Comparison of ENCODE assay signal across 8 cellular contexts in the genomic region with DNA sequence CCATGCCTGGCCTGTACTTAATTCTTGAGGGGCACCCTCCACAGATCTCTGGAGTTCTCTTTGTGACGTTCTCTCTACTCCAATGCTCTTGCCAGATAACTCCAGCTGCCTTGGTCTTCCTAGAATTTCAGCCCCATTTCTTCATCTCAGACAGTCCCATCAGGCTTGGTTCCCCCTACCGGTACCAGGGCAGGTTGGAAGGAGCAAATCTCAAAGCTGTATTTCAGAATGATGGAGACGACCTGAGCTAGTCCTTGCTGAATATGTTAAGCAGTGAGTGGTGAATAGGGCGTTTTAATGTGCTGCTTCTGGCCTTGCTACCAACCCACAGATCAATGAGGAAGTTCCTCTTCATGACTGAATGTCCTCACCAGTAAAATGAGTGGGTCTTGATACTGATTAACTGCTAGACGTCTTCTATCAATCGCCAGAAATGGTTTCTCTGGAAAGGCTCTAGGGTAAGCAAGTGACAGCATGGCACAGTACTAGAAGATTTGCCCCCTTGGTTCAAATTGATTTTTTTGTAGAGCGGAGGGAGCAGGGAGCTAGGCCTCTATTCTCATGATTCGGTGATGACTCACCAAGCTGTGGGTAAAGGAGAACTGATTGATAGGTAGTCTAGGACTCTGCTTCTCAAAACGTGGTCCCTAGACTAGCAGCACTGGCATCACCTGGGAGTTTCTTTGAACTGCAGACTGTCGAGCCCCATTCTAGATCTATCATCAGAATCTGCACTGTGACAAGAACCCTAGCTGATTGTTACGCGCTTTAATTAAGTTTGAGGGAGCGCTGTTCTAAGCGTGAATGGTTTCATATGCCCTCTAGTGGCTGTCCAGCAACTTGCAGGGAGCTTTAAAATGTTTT.
DNase-seq lines count a peak whose midpoint lies in the region; ATAC-seq and TF ChIP-seq lines count a peak whose summit lies in the region.

No MANE protein-coding gene starts in this region.

- H3K36me3 Mint-ChIP-seq in activated CD4-positive, alpha-beta memory T cell treated with anti-CD3 and anti-CD28 coated beads for 36 hours = no peaks in the 10 kb centered on the region
- peaks cover 0 to 4% (median 0%) of the 10 kb centered on the region in 5 donors for H3K36me3 Mint-ChIP-seq in naive thymus-derived CD4-positive, alpha-beta T cell

- peak overlapping the region; percentile 70 for H3K4me2 ChIP-seq in HCT116 (ENCODE audit: low read length)

- peaks cover 10% of the 10 kb centered on the region for H3K27me3 Mint-ChIP-seq in activated CD4-positive, alpha-beta memory T cell treated with anti-CD3 and anti-CD28 coated beads for 36 hours
- peaks cover 12 to 32% (median 22%) of the 10 kb centered on the region in 5 donors for H3K27me3 Mint-ChIP-seq in naive thymus-derived CD4-positive, alpha-beta T cell

- H2AFZ ChIP-seq in HCT116 (ENCODE audit: low read depth, low read length, poor library complexity, severe bottlenecking) = no peak overlapping the region

- no peaks in the 10 kb centered on the region for H3K79me2 ChIP-seq in HCT116 (ENCODE audit: insufficient read depth, low read length)

- H3K9me3 Mint-ChIP-seq in activated CD4-positive, alpha-beta memory T cell treated with anti-CD3 and anti-CD28 coated beads for 36 hours = no peaks in the 10 kb centered on the region
- peaks cover 0 to 5% (median 0%) of the 10 kb centered on the region in 11 donors for H3K9me3 Mint-ChIP-seq in naive thymus-derived CD4-positive, alpha-beta T cell

- no peaks in the 10 kb centered on the region for H4K20me1 ChIP-seq in HCT116 (ENCODE audit: insufficient read depth)

- RAD21 ChIA-PET in HCT116 (lab: Charles Lee; ENCODE audit: low non-redundant PET in 1 of 2, low total read pairs in 2 of 2, uncharacterized antibody in 2 of 2, unreplicated experiment in 2 of 2) = interaction anchor here (1.0 to 1.9 kb wide), 5 partner anchors 73 to 415 kb away, joined by 3 to 38 read pairs (median 4); no protein-coding TSS in a partner anchor

- H3K4me3 ChIP-seq in HCT116 (replicated peaks in 1 of 2; ENCODE audit: low read depth in 1 of 2, low read length in 2 of 2) = peak overlapping the region in 1 of 2 experiments; percentile 39; a peak in 2 of 4 replicates
- H3K4me3 ChIP-seq in naive thymus-derived CD4-positive, alpha-beta T cell (ENCODE audit: low read length) = no peak overlapping the region

- H3K36me3 ChIP-seq in HCT116 (ENCODE audit: control insufficient read depth in 1 of 2, insufficient read depth in 2 of 2, low read length in 2 of 2) = peaks cover 4 to 17% of the 10 kb centered on the region in 2 experiments; a peak in 2 of 4 replicates
- no peaks in the 10 kb centered on the region for H3K36me3 ChIP-seq in naive thymus-derived CD4-positive, alpha-beta T cell (ENCODE audit: control insufficient read depth in 2 of 3, insufficient read depth in 3 of 3, low read length in 3 of 3)

- H3K9ac ChIP-seq in HCT116 (ENCODE audit: low read length) = 0 out of 2 replicates have a peak overlapping the region, but pooled peaks have one; percentile 13

- TF ChIP-seq POLR2A in HCT116 (IDR thresholded peaks at IDR 0.05; ENCODE audit: borderline replicate concordance, extremely low read depth, insufficient read depth, insufficient read length) = no peak

- peaks cover 4 to 15% of the 10 kb centered on the region in 2 experiments; a peak in 3 of 4 replicates for H3K4me1 ChIP-seq in HCT116 (ENCODE audit: control insufficient read depth in 1 of 2, insufficient read depth in 2 of 2, low read length in 2 of 2)
- H3K4me1 ChIP-seq in naive thymus-derived CD4-positive, alpha-beta T cell (ENCODE audit: control insufficient read depth in 2 of 2, insufficient read depth in 2 of 2, low read length in 2 of 2) = peaks cover 0 to 4% of the 10 kb centered on the region in 2 donors

- H3K27ac ChIP-seq in HCT116 (ENCODE audit: low read depth, low read length) = peak overlapping the region; percentile 6; the same call in 1 of the 2 replicates
- no peak overlapping the region for H3K27ac ChIP-seq in naive thymus-derived CD4-positive, alpha-beta T cell (ENCODE audit: low read depth, low read length)

- H3K9me3 ChIP-seq in HCT116 (ENCODE audit: control insufficient read depth in 1 of 2, insufficient read depth in 1 of 2, low read depth in 1 of 2, low read length in 2 of 2) = no peaks in the 10 kb centered on the region
- no peaks in the 10 kb centered on the region for H3K9me3 ChIP-seq in naive thymus-derived CD4-positive, alpha-beta T cell (ENCODE audit: control insufficient read depth in 2 of 3, low read length in 3 of 3)

- in situ Hi-C loops in G401 (cut with HindIII; ENCODE audit: low sequenced_read_pairs) = no loop called here

- CTCF ChIA-PET in HCT116 (lab: Charles Lee) = interaction anchor here (0.7 to 5.3 kb wide), 32 partner anchors 8 to 424 kb away, joined by 3 to 172 read pairs (median 4); no protein-coding TSS in a partner anchor
- CTCF ChIA-PET in activated CD4-positive, alpha-beta memory T cell treated with anti-CD3 and anti-CD28 coated beads for 36 hours (lab: Charles Lee) = interaction anchor here (0.5 to 4.0 kb wide), 59 partner anchors 9 to 448 kb away, joined by 3 to 124 read pairs (median 4); no protein-coding TSS in a partner anchor
- CTCF ChIA-PET in naive thymus-derived CD4-positive, alpha-beta T cell (lab: Charles Lee) = interaction anchor here (0.5 to 2.6 kb wide), 21 partner anchors 9 to 490 kb away, joined by 3 to 21 read pairs (median 4); partner anchors contain the start of gene CCR4

- no peaks in the 10 kb centered on the region for H3K27me3 ChIP-seq in HCT116 (ENCODE audit: insufficient read depth, low read length)
- H3K27me3 ChIP-seq in naive thymus-derived CD4-positive, alpha-beta T cell (ENCODE audit: control insufficient read depth in 2 of 2, insufficient read depth in 2 of 2, low read length in 2 of 2) = peaks cover 0 to 6% of the 10 kb centered on the region in 2 donors

- intact Hi-C loops in HCT116 (cut with micrococcal nuclease) = loop anchor here (1.0 kb wide), 2 partner anchors 241 to 425 kb away; no protein-coding TSS in a partner anchor
- intact Hi-C loops in activated CD4-positive, alpha-beta memory T cell treated with anti-CD3 and anti-CD28 coated beads for 36 hours (cut with micrococcal nuclease) = loop anchor here (1.0 to 5.0 kb wide), 3 partner anchors 241 to 425 kb away; partner anchors contain the start of gene CLASP2
- intact Hi-C loops in naive thymus-derived CD4-positive, alpha-beta T cell (cut with micrococcal nuclease) = loop anchor here (1.0 to 5.0 kb wide), 7 partner anchors 241 to 862 kb away; partner anchors contain the start of gene CLASP2 (in 1 of the 2)

- no peaks in the 10 kb centered on the region for H3K9me2 ChIP-seq in HCT116 (ENCODE audit: insufficient read depth)

- H3K4me1 Mint-ChIP-seq in activated CD4-positive, alpha-beta memory T cell treated with anti-CD3 and anti-CD28 coated beads for 36 hours (ENCODE audit: low read depth) = peaks cover 7% of the 10 kb centered on the region
- H3K4me1 Mint-ChIP-seq in naive thymus-derived CD4-positive, alpha-beta T cell = peaks cover 2 to 8% (median 6%) of the 10 kb centered on the region in 7 donors

- POLR2A ChIA-PET in HCT116 (lab: Charles Lee) = interaction anchor here (0.7 kb wide), 1 partner anchor 426 kb away, joined by 3 read pairs; the partner anchor contains the start of gene PDCD6IP
- POLR2A ChIA-PET in activated CD4-positive, alpha-beta memory T cell treated with anti-CD3 and anti-CD28 coated beads for 36 hours (lab: Charles Lee) = interaction anchor here (0.6 to 1.0 kb wide), 3 partner anchors 68 to 241 kb away, joined by 3 to 4 read pairs (median 3); no protein-coding TSS in a partner anchor
- POLR2A ChIA-PET in naive thymus-derived CD4-positive, alpha-beta T cell (lab: Charles Lee) = interaction anchor here (0.6 to 1.1 kb wide), 4 partner anchors 23 to 350 kb away, joined by 3 to 5 read pairs (median 4); no protein-coding TSS in a partner anchor

- no peak overlapping the region for H3K27ac Mint-ChIP-seq in activated CD4-positive, alpha-beta memory T cell treated with anti-CD3 and anti-CD28 coated beads for 36 hours
- no peak overlapping the region for H3K27ac Mint-ChIP-seq in naive thymus-derived CD4-positive, alpha-beta T cell

- DNase-seq in G401 (ENCODE audit: low spot score) (peak; percentile 70), HCT116 (ENCODE audit: low read depth, low spot score) (peak; percentile 70), NCI-H69 (lab: John Stamatoyannopoulos, UW) (peak; percentile 39), superior temporal gyrus (ENCODE audit: extremely low spot score) (peak; percentile 93)
- peak; percentile 49 for DNase-seq in activated CD4-positive, alpha-beta memory T cell treated with anti-CD3 and anti-CD28 coated beads for 36 hours
- DNase-seq in naive thymus-derived CD4-positive, alpha-beta T cell = peak in 8 of 9 donors; percentile 14 to 57 (median 38)
- DNase-seq in NK-92 treated with Interleukin-12 subunit alpha and Interleukin-12 subunit beta, amount 100 ng/mL, for 24 hours (lab: John Stamatoyannopoulos, UW) = no peak

- peak; percentile 91 for ATAC-seq in HCT116
- ATAC-seq in esophagus mucosa = peak; percentile 74
- ATAC-seq in naive thymus-derived CD4-positive, alpha-beta T cell = peak; percentile 80

- TF ChIP-seq RAD21 in HCT116 (IDR thresholded peaks at IDR 0.05; ENCODE audit: low read depth) = peak; percentile 94

- no peak overlapping the region for H3K4me3 Mint-ChIP-seq in activated CD4-positive, alpha-beta memory T cell treated with anti-CD3 and anti-CD28 coated beads for 36 hours
- no peak overlapping the region for H3K4me3 Mint-ChIP-seq in naive thymus-derived CD4-positive, alpha-beta T cell

- no TSS peak for BruUV-seq in HCT116 (replicated peaks; lab: Mats Ljungman, UMichigan)

- peak; percentile 88 to 98 (median 89) for TF ChIP-seq CTCF in HCT116 (IDR thresholded peaks at IDR 0.05 in 2 of 3, conservative IDR thresholded peaks at IDR 0.05 in 1 of 3; ENCODE audit: borderline replicate concordance in 1 of 3, insufficient read depth in 1 of 3, low read depth in 2 of 3, low read length in 2 of 3)

TF ChIP-seq in HCT116, 20 proteins besides CTCF, POLR2A, EP300 and RAD21:
- TF ChIP-seq SP1 (IDR thresholded peaks at IDR 0.05; ENCODE audit: low read depth) = peak; percentile 30; the same call in 1 of the 2 replicates
- no peak for TF ChIP-seq POLR2AphosphoS5 (IDR thresholded peaks at IDR 0.05; ENCODE audit: low read depth, low read length)
- 0 out of 2 replicates have a peak, but pooled peaks have one; percentile 9 for TF ChIP-seq ZFX (IDR thresholded peaks at IDR 0.05)
- TF ChIP-seq CBX3 (IDR thresholded peaks at IDR 0.05; ENCODE audit: low read depth) = peak; percentile 83
- TF ChIP-seq JUND (IDR thresholded peaks at IDR 0.05) = peak; percentile 79
- peak; percentile 85 for TF ChIP-seq FOSL1 (IDR thresholded peaks at IDR 0.05; ENCODE audit: low read depth)
